In the genomic region with DNA sequence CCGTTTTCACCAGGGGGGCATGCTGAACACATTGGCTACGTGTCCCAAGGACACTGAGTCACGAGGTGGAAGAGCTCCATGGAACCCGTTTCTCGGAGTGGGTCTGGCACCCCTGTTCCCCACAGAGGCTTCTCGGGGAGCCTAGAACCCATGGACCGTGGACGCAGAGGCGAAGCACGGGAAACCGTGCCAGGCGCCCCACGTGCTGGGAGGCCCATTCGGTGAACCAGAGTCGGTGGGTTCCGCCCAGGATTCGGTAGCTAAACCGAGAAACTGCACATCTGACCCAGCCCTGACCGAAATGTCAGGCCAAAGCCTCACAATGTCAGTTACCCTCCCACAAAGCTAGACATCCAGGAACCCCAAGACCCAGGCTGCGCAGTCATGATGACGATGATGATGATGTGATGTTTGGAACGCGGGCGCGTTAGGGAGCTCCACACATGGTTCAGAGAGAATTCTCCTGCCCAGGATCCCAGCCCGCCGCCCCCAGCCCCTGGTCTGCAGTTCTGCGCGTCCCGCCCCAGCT, we compare ENCODE assay signal across 9 cellular contexts. TPM values are rescaled to one million over a fixed set of nuclear protein-coding genes. Genes with fewer than 3 reads are reported as not detected.
DNase-seq lines count a peak whose midpoint lies in the region; ATAC-seq and TF ChIP-seq lines count a peak whose summit lies in the region.
"Had no signal": no experiment of that assay in that cellular context is flagged by ENCODE, and none has a peak within 500 bp of the region (broad histone marks: within the 10 kb centered on the region; RNA-seq: fewer than 3 reads in every experiment).

No MANE protein-coding gene starts in this region.

- peaks cover 0 to 16% (median 0%) of the 10 kb centered on the region in 11 donors for H3K9me3 Mint-ChIP-seq in naive thymus-derived CD4-positive, alpha-beta T cell

- H3K36me3 ChIP-seq in naive thymus-derived CD4-positive, alpha-beta T cell (ENCODE audit: control insufficient read depth in 2 of 3, insufficient read depth in 3 of 3, low read length in 3 of 3), result peaks cover 0 to 3% (median 0%) of the 10 kb centered on the region in 3 experiments
- no peaks in the 10 kb centered on the region for H3K36me3 ChIP-seq in uterus

- intact Hi-C loops in naive thymus-derived CD4-positive, alpha-beta T cell (cut with micrococcal nuclease), result loop anchor here (1.0 to 10.0 kb wide), 9 partner anchors 27 to 810 kb away; partner anchors contain the start of genes GVQW3 (in 2 of the 2), THAP12 (in 2 of the 2), ACER3 (in 1 of the 2) and DGAT2 (in 1 of the 2)
- intact Hi-C loops in uterus (cut with DNase I; ENCODE audit: low total_unique reads), result no loop called here

- H3K36me3 Mint-ChIP-seq in naive thymus-derived CD4-positive, alpha-beta T cell, result peaks cover 0 to 8% (median 0%) of the 10 kb centered on the region in 5 donors

- no peaks in the 10 kb centered on the region for H3K27me3 ChIP-seq in naive thymus-derived CD4-positive, alpha-beta T cell (ENCODE audit: control insufficient read depth in 2 of 2, insufficient read depth in 2 of 2, low read length in 2 of 2)
- H3K27me3 ChIP-seq in uterus, result no peaks in the 10 kb centered on the region

- ATAC-seq in HG03066 (IDR thresholded peaks at IDR 0.05; ENCODE audit: low read depth, unreplicated experiment), result peak; percentile 13
- ATAC-seq in naive thymus-derived CD4-positive, alpha-beta T cell, result peak; percentile 44

- H3K4me1 Mint-ChIP-seq in naive thymus-derived CD4-positive, alpha-beta T cell, result peaks cover 16 to 65% (median 55%) of the 10 kb centered on the region in 7 donors

- H3K4me3 ChIP-seq in naive thymus-derived CD4-positive, alpha-beta T cell (ENCODE audit: low read length), result peak overlapping the region; percentile 98
- peak overlapping the region; percentile 56 to 98 for H3K4me3 ChIP-seq in uterus

- peaks cover 0 to 30% (median 0%) of the 10 kb centered on the region in 5 donors for H3K27me3 Mint-ChIP-seq in naive thymus-derived CD4-positive, alpha-beta T cell

- no peaks in the 10 kb centered on the region for H3K9me3 ChIP-seq in naive thymus-derived CD4-positive, alpha-beta T cell (ENCODE audit: control insufficient read depth in 2 of 3, low read length in 3 of 3)
- H3K9me3 ChIP-seq in uterus, result no peaks in the 10 kb centered on the region

- H3K4me3 Mint-ChIP-seq in naive thymus-derived CD4-positive, alpha-beta T cell, result peak overlapping the region; percentile 82 to 94 (median 91)

- peak overlapping the region; percentile 78 for H3K27ac ChIP-seq in VCaP
- peak overlapping the region; percentile 57 for H3K27ac ChIP-seq in naive thymus-derived CD4-positive, alpha-beta T cell (ENCODE audit: low read depth, low read length)
- peak overlapping the region; percentile 94 for H3K27ac ChIP-seq in uterus

- H3K4me1 ChIP-seq in naive thymus-derived CD4-positive, alpha-beta T cell (ENCODE audit: control insufficient read depth in 2 of 2, insufficient read depth in 2 of 2, low read length in 2 of 2), result peaks cover 26 to 40% of the 10 kb centered on the region in 2 donors
- H3K4me1 ChIP-seq in uterus, result peaks cover 0 to 6% of the 10 kb centered on the region in 2 donors

- no peak for TF ChIP-seq POLR2A in erythroblast (IDR thresholded peaks at IDR 0.05; ENCODE audit: low read length)
- TF ChIP-seq POLR2A in uterus (IDR thresholded peaks at IDR 0.05), result no peak

- POLR2A ChIA-PET in naive thymus-derived CD4-positive, alpha-beta T cell (lab: Charles Lee), result interaction anchor here (0.8 to 2.5 kb wide), 12 partner anchors 10 to 277 kb away, joined by 3 to 12 read pairs (median 4); no protein-coding TSS in a partner anchor

- CTCF ChIA-PET in naive thymus-derived CD4-positive, alpha-beta T cell (lab: Charles Lee), result interaction anchor here (1.1 to 2.7 kb wide), 6 partner anchors 26 to 84 kb away, joined by 3 to 10 read pairs (median 4); no protein-coding TSS in a partner anchor

- TF ChIP-seq CTCF in VCaP (conservative IDR thresholded peaks at IDR 0.05) (no peak; the same call in 1 of the 2 replicates), uterus (IDR thresholded peaks at IDR 0.05) (no peak)

- peak; percentile 65 for DNase-seq in SIG-M5 treated with dmso at 0.1 percent for 504 hours (lab: John Stamatoyannopoulos, UW; ENCODE audit: unreplicated experiment)
- DNase-seq in SIG-M5 (lab: John Stamatoyannopoulos, UW), result no peak
- peak; percentile 87 to 92 for DNase-seq in erythroblast (lab: John Stamatoyannopoulos, UW)
- peak in 1 of 9 donors; percentile 29 for DNase-seq in naive thymus-derived CD4-positive, alpha-beta T cell
- DNase-seq in uterus, result peak in 1 of 2 donors; percentile 67
- no peak for DNase-seq in NCI-H1105 (lab: John Stamatoyannopoulos, UW)

- H3K27ac Mint-ChIP-seq in naive thymus-derived CD4-positive, alpha-beta T cell, result peak overlapping the region; percentile 89 to 99 (median 96)

RNA-seq across cellular contexts. Expression of gene WNT11, which starts 28.5 kb away (rescaled TPM):
- total RNA-seq in naive thymus-derived CD4-positive, alpha-beta T cell, result under 1 TPM in 2 of 5 experiments, not detected in 3; 0.27 to 0.45 TPM
- under 1 TPM in 1 of 2 donors, not detected in 1; 0.16 TPM for polyA plus RNA-seq in naive thymus-derived CD4-positive, alpha-beta T cell
- 10 to 100 TPM in 2 of 4 donors, 1 to 10 TPM in 2; 5.1 to 16.7 (median 9.5) TPM for total RNA-seq in uterus
- total RNA-seq: dermis microvascular lymphatic vessel endothelial cell had no signal

Comparison
In these comparisons a context has a peak if more than half of its experiments do, and no peak if none do; other contexts are left out.
1. DNase-seq: peak in SIG-M5 treated with dmso at 0.1 percent for 504 hours (single experiment) and erythroblast (2 of 2); none in SIG-M5 (single experiment) and NCI-H1105 (single experiment).
2. RNA of gene WNT11, which starts 28.5 kb away (total RNA-seq): 5.1 to 16.7 TPM in uterus; 0.27 to 0.45 TPM in naive thymus-derived CD4-positive, alpha-beta T cell; every median in the first group is over 4 times any median in the second.
3. Peak in every context shown above with its lines, with median percentiles within 50 percentile points of each other: H3K27ac ChIP-seq.